In the genomic region with DNA sequence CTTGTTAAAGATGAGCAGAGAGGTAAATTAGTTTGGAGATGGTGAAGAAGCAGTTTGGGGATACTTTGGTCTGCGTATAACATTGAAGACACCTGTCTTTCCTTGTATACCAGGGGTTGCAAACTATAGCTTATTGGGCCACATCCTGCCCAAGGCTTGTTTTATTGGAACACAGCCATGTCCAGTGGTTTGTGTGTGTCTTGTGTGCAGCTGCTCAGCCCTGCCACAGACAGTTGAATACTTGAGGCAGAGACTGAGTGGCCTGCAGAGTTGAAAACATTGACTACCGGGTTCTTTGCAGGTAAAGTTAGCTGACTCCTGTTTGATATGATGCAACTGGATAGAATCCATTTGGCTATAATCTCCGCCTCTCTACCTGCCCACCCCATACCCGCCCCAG, we compare ENCODE assay signal across 2 cellular contexts.
TF ChIP-seq lines count a peak whose summit lies in the region.

No MANE protein-coding gene starts in this region.

TF ChIP-seq in SK-N-SH treated with all-trans-retinoic acid at 6 μM for 48 hours, 23 proteins besides CTCF, POLR2A, EP300 and RAD21 (continued from another document):
- TF ChIP-seq, protein P1, sequence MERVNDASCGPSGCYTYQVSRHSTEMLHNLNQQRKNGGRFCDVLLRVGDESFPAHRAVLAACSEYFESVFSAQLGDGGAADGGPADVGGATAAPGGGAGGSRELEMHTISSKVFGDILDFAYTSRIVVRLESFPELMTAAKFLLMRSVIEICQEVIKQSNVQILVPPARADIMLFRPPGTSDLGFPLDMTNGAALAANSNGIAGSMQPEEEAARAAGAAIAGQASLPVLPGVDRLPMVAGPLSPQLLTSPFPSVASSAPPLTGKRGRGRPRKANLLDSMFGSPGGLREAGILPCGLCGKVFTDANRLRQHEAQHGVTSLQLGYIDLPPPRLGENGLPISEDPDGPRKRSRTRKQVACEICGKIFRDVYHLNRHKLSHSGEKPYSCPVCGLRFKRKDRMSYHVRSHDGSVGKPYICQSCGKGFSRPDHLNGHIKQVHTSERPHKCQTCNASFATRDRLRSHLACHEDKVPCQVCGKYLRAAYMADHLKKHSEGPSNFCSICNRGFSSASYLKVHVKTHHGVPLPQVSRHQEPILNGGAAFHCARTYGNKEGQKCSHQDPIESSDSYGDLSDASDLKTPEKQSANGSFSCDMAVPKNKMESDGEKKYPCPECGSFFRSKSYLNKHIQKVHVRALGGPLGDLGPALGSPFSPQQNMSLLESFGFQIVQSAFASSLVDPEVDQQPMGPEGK (CRISPR knock-in tag; IDR thresholded peaks at IDR 0.05; ENCODE audit: borderline replicate concordance): no peak
- TF ChIP-seq GLIS3 (CRISPR knock-in tag; IDR thresholded peaks at IDR 0.05): no peak
- TF ChIP-seq ZFP3 (CRISPR knock-in tag; IDR thresholded peaks at IDR 0.05): no peak
TF ChIP-seq in SK-N-SH treated with all-trans-retinoic acid at 6 μM for 48 hours: peak in this region for 0.

TF ChIP-seq in SK-N-SH, 30 proteins besides CTCF, POLR2A, EP300 and RAD21 (continued from another document):
- TF ChIP-seq, protein P2, sequence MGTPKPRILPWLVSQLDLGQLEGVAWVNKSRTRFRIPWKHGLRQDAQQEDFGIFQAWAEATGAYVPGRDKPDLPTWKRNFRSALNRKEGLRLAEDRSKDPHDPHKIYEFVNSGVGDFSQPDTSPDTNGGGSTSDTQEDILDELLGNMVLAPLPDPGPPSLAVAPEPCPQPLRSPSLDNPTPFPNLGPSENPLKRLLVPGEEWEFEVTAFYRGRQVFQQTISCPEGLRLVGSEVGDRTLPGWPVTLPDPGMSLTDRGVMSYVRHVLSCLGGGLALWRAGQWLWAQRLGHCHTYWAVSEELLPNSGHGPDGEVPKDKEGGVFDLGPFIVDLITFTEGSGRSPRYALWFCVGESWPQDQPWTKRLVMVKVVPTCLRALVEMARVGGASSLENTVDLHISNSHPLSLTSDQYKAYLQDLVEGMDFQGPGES (IDR thresholded peaks at IDR 0.05; ENCODE audit: low read depth, low read length): no peak
- TF ChIP-seq FOXM1 (IDR thresholded peaks at IDR 0.05; ENCODE audit: low read depth): no peak
- no peak for TF ChIP-seq FOXJ3 (CRISPR knock-in tag; IDR thresholded peaks at IDR 0.05)
- TF ChIP-seq, protein P3, sequence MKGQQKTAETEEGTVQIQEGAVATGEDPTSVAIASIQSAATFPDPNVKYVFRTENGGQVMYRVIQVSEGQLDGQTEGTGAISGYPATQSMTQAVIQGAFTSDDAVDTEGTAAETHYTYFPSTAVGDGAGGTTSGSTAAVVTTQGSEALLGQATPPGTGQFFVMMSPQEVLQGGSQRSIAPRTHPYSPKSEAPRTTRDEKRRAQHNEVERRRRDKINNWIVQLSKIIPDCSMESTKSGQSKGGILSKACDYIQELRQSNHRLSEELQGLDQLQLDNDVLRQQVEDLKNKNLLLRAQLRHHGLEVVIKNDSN (IDR thresholded peaks at IDR 0.05; ENCODE audit: borderline replicate concordance, low read depth): no peak
- TF ChIP-seq RXRA (IDR thresholded peaks at IDR 0.05; ENCODE audit: borderline replicate concordance, low read depth): no peak
